ENCODE assay signal across 8 cellular contexts in the genomic region with DNA sequence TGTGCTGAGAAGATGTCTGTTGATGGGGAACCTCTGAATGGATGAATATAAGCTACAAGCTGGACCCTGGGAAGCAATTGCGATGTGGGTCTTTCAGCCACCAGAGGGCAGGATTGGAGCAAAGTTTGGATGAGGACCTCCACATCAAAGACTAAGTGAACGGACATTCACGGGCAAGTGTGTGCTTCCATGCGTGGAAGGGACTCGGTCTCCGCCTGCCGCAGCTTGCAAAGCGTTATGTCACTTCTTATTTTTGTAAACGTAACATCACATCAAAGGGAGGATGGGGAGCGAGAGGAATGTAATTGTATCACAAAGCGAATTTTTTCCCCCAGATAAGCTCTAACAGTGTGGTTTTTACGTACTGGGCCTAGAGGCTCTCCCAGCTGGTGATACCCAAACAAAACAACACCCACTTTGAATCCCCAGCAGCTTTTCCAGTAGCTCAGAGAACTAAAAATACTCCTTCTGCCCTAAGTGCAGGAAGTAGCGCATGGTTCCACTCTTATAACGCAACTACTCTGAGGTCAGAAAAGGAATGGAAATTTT.
DNase-seq lines count a peak whose midpoint lies in the region; ATAC-seq and TF ChIP-seq lines count a peak whose summit lies in the region.

No MANE protein-coding gene starts in this region.

- peak overlapping the region; percentile 57 for H3K9ac ChIP-seq in NT2/D1 (ENCODE audit: insufficient read length, low read depth)

- no peaks in the 10 kb centered on the region for H3K27me3 ChIP-seq in NT2/D1 (ENCODE audit: insufficient read depth, insufficient read length)
- H3K27me3 ChIP-seq in esophagus muscularis mucosa: peaks cover 0 to 6% (median 0%) of the 10 kb centered on the region in 4 donors
- H3K27me3 ChIP-seq in muscle layer of duodenum (ENCODE audit: low read depth, low read length): no peaks in the 10 kb centered on the region

- H3K36me3 ChIP-seq in NT2/D1 (ENCODE audit: insufficient read depth, insufficient read length, low read length) (peaks cover 32% of the 10 kb centered on the region), esophagus muscularis mucosa (peaks cover 0 to 38% (median 12%) of the 10 kb centered on the region in 4 donors), muscle layer of duodenum (ENCODE audit: control insufficient read depth in 1 of 2, insufficient read depth in 2 of 2, low read length in 2 of 2) (peaks cover 0 to 13% of the 10 kb centered on the region in 2 donors)

- peaks cover 5% of the 10 kb centered on the region for H3K4me1 ChIP-seq in NT2/D1 (ENCODE audit: insufficient read depth, insufficient read length)
- peaks cover 26 to 59% (median 35%) of the 10 kb centered on the region in 4 donors for H3K4me1 ChIP-seq in esophagus muscularis mucosa
- peaks cover 0 to 45% of the 10 kb centered on the region in 2 donors for H3K4me1 ChIP-seq in muscle layer of duodenum (ENCODE audit: control insufficient read depth in 1 of 2, insufficient read depth in 2 of 2, low read length in 2 of 2)

- WGBS in esophagus muscularis mucosa: 2% methylated on average over 12 of the region's 14 CpGs

- in situ Hi-C loops in Caki2 (cut with HindIII; ENCODE audit: low pct_unique_long_range_greater_than_20kb, low sequenced_read_pairs): no loop called here

- peak overlapping the region; percentile 15 to 57 (median 20) for H3K27ac ChIP-seq in esophagus muscularis mucosa (replicated peaks in 1 of 4)
- no peak overlapping the region for H3K27ac ChIP-seq in muscle layer of duodenum (ENCODE audit: low read length)

- intact Hi-C loops in esophagus muscularis mucosa (cut with DNase I): loop anchor here (5.0 to 10.0 kb wide), 3 partner anchors 101 to 481 kb away; partner anchors contain the start of gene AFAP1L2

- H3K9me3 ChIP-seq in NT2/D1 (ENCODE audit: insufficient read depth, low read length) (no peaks in the 10 kb centered on the region), esophagus muscularis mucosa (no peaks in the 10 kb centered on the region), muscle layer of duodenum (ENCODE audit: control insufficient read depth in 1 of 2, low read length in 2 of 2) (no peaks in the 10 kb centered on the region)

- peak; percentile 86 for DNase-seq in Caki2 (ENCODE audit: low read depth)
- DNase-seq in HT-29 (ENCODE audit: low spot score): peak; percentile 90
- DNase-seq in NT2/D1 (ENCODE audit: low read depth, low spot score): peak; percentile 60
- peak; percentile 63 for DNase-seq in activated T-cell treated with anti-CD3 and anti-CD28 coated beads for 48 hours (ENCODE audit: low read depth)
- peak; percentile 96 for DNase-seq in esophagus muscularis mucosa (ENCODE audit: extremely low spot score)
- DNase-seq in stimulated activated CD8-positive, alpha-beta memory T cell treated with anti-CD3 and anti-CD28 coated beads, Interleukin-7, amount 100 ng/mL, for 1 hour (ENCODE audit: low read depth in 2 of 2): peak; percentile 27 to 45

- peak overlapping the region; percentile 49 for H3K4me3 ChIP-seq in NT2/D1 (ENCODE audit: insufficient read length, low read depth)
- H3K4me3 ChIP-seq in esophagus muscularis mucosa: peak overlapping the region; percentile 34 to 54 (median 40)
- peak overlapping the region; percentile 56 for H3K4me3 ChIP-seq in muscle layer of duodenum (ENCODE audit: low read depth in 1 of 2, low read length in 2 of 2)

- peak; percentile 84 for ATAC-seq in GM21367 (IDR thresholded peaks at IDR 0.05; ENCODE audit: unreplicated experiment)

- TF ChIP-seq CTCF in esophagus muscularis mucosa (IDR thresholded peaks at IDR 0.05): peak; percentile 82 to 83 (median 83)

- no peak for TF ChIP-seq POLR2A in esophagus muscularis mucosa (IDR thresholded peaks at IDR 0.05; ENCODE audit: low read depth)

- no peak for TF ChIP-seq EP300 in esophagus muscularis mucosa (IDR thresholded peaks at IDR 0.05)

Comparison
In these comparisons a context has a peak if more than half of its experiments do, and no peak if none do; other contexts are left out.
1. DNase-seq: peak in every context shown above with its lines; median percentile 96 in esophagus muscularis mucosa; 90 in HT-29; 86 in Caki2; 63 in activated T-cell treated with anti-CD3 and anti-CD28 coated beads for 48 hours; 60 in NT2/D1; 36 in stimulated activated CD8-positive, alpha-beta memory T cell treated with anti-CD3 and anti-CD28 coated beads, Interleukin-7, amount 100 ng/mL, for 1 hour.